Comparison of ENCODE assay signal across 23 cellular contexts in the genomic region with DNA sequence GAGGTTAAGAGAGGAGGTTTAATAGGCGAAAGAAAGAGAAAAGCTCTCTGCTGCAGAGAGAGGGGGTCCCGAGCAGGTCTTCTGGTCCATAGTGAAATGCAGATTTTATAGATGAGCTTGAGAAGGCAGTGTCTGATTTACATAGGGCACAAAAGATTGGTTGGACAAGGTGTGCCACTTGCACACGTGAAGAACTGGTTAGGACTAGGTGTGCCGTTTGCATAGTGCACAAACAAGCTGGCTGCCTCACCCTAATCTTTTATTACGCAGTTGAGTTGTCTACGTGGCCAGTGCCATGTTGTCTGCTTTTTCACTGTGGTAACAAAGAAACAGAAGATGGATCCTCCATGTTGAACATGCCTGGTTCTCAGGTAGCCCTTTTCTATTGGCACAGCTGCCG.
DNase-seq lines count a peak whose midpoint lies in the region; ATAC-seq and TF ChIP-seq lines count a peak whose summit lies in the region.
"Had no signal": no experiment of that assay in that cellular context is flagged by ENCODE, and none has a peak within 500 bp of the region (broad histone marks: within the 10 kb centered on the region; RNA-seq: fewer than 3 reads in every experiment).

No MANE protein-coding gene starts in this region.

- TF ChIP-seq EP300 in upper lobe of left lung (IDR thresholded peaks at IDR 0.05) = no peak

- ATAC-seq in upper lobe of left lung (ENCODE audit: low FRiP score in 2 of 2) = no peak
- no peak for ATAC-seq in GM21423 (IDR thresholded peaks at IDR 0.05; ENCODE audit: unreplicated experiment)
- ATAC-seq: A549, PC-3, T-helper 17 cell had no signal

- no peaks in the 10 kb centered on the region for H3K36me3 ChIP-seq in upper lobe of left lung
- H3K36me3 ChIP-seq: BE2C had no signal

- no peak overlapping the region for H3K27ac ChIP-seq in upper lobe of left lung
- H3K27ac ChIP-seq: A549, SK-N-MC had no signal

- whole genome bisulfite sequencing in upper lobe of left lung, 2 donors = 77 to 87% methylated on average over 7 of the region's 7 CpGs

- no peaks in the 10 kb centered on the region for H3K27me3 ChIP-seq in upper lobe of left lung

- H3K4me3 ChIP-seq in epithelial cell of esophagus (ENCODE audit: low read length) (no peak overlapping the region), upper lobe of left lung (no peak overlapping the region)
- H3K4me3 ChIP-seq: A549, SK-N-MC had no signal

- no peaks in the 10 kb centered on the region for H3K9me3 ChIP-seq in upper lobe of left lung
- H3K9me3 ChIP-seq: A549, BE2C had no signal

- DNase-seq in NCI-H2171 treated with DMSO at 0.1 percent for 48 hours (lab: John Stamatoyannopoulos, UW) (peak; percentile 26), NCI-H2171 (lab: John Stamatoyannopoulos, UW) (no peak), NCI-H69 (lab: John Stamatoyannopoulos, UW) (peak; percentile 43), epithelial cell of esophagus (ENCODE audit: low read depth) (peak; percentile 10), upper lobe of left lung (no peak), NCI-H2107 treated with DMSO at 0.1 percent for 48 hours (lab: John Stamatoyannopoulos, UW; ENCODE audit: unreplicated experiment) (no peak)
- DNase-seq: BE2C; CD4-positive, CD25-positive, alpha-beta regulatory T cell; COR-L47; GOT3; HCEC 1CT; KBM-7; NCI-H1105; NCI-H1694; NCI-H510A; NCI-H82; PC-3; SHP77; SW 1271; T-helper 17 cell had no signal

- TF ChIP-seq POLR2A in upper lobe of left lung (IDR thresholded peaks at IDR 0.05) = no peak

- no peaks in the 10 kb centered on the region for H3K4me1 ChIP-seq in upper lobe of left lung
- H3K4me1 ChIP-seq: A549, BE2C had no signal

- TF ChIP-seq CTCF in epithelial cell of esophagus (IDR thresholded peaks at IDR 0.05; ENCODE audit: insufficient read depth, low read depth, low read length, missing control alignments) (no peak), upper lobe of left lung (IDR thresholded peaks at IDR 0.05) (no peak)

Comparison
In these comparisons a context has a peak if more than half of its experiments do, and no peak if none do; other contexts are left out.
1. DNase-seq: peak in NCI-H2171 treated with DMSO at 0.1 percent for 48 hours (single experiment), NCI-H69 (single experiment) and epithelial cell of esophagus (single experiment); none in NCI-H2171 (single experiment), upper lobe of left lung (0 of 2) and NCI-H2107 treated with DMSO at 0.1 percent for 48 hours (single experiment).